12 cellular contexts compared by ENCODE assay signal in genomic region chr3:4972652-4973643, GRCh38. TPM values are rescaled to one million over a fixed set of nuclear protein-coding genes. Genes with fewer than 3 reads are reported as not detected.
A peak's percentile ranks its signal among the peaks of the same experiment; 100 is the strongest.
DNase-seq lines count a peak whose midpoint lies in the region; ATAC-seq and TF ChIP-seq lines count a peak whose summit lies in the region.
"Had no signal": no experiment of that assay in that cellular context is flagged by ENCODE, and none has a peak within 500 bp of the region (broad histone marks: within the 10 kb centered on the region; RNA-seq: fewer than 3 reads in every experiment).

No MANE protein-coding gene starts in this region.

- H3K4me2 ChIP-seq in mammary epithelial cell (ENCODE audit: insufficient read depth, low read depth, low read length): no peak overlapping the region

- peak; percentile 33 for ATAC-seq in GM18498 (IDR thresholded peaks at IDR 0.05; ENCODE audit: unreplicated experiment)
- ATAC-seq in GM21381 (IDR thresholded peaks at IDR 0.05; ENCODE audit: unreplicated experiment): peak; percentile 25
- peak; percentile 41 for ATAC-seq in HG03354 (IDR thresholded peaks at IDR 0.05; ENCODE audit: poor library complexity, severe bottlenecking, unreplicated experiment)

- TF ChIP-seq CTCF in mammary epithelial cell (conservative IDR thresholded peaks at IDR 0.05 in 1 of 2, IDR thresholded peaks at IDR 0.05 in 1 of 2; ENCODE audit: extremely low read depth in 1 of 2, insufficient read depth in 1 of 2, low read depth in 1 of 2, low read length in 2 of 2): no peak
- TF ChIP-seq CTCF in right atrium auricular region (IDR thresholded peaks at IDR 0.05): no peak

- H3K36me3 ChIP-seq in mammary epithelial cell (ENCODE audit: insufficient read depth, low read length) (no peaks in the 10 kb centered on the region), right atrium auricular region (no peaks in the 10 kb centered on the region)

- no peaks in the 10 kb centered on the region for H3K9me3 ChIP-seq in mammary epithelial cell (replicated peaks; ENCODE audit: insufficient read depth, low read length)
- no peaks in the 10 kb centered on the region for H3K9me3 ChIP-seq in right atrium auricular region

- H2AFZ ChIP-seq in mammary epithelial cell (ENCODE audit: low read depth, low read length): no peak overlapping the region

- H3K4me1 ChIP-seq in mammary epithelial cell (ENCODE audit: insufficient read depth, low read length): peaks cover 14% of the 10 kb centered on the region
- peaks cover 0 to 21% of the 10 kb centered on the region in 2 donors for H3K4me1 ChIP-seq in right atrium auricular region

- DNase-seq in kidney glomerular epithelial cell (lab: John Stamatoyannopoulos, UW) (peak; percentile 35), NCI-H128 (lab: John Stamatoyannopoulos, UW; ENCODE audit: unreplicated experiment) (no peak), mammary epithelial cell (no peak), DMS153 treated with DMSO at 0.1 percent for 48 hours (lab: John Stamatoyannopoulos, UW; ENCODE audit: unreplicated experiment) (no peak), right atrium auricular region (ENCODE audit: low spot score) (no peak)
- DNase-seq: CD4-positive, CD25-positive, alpha-beta regulatory T cell; glutamatergic neuron; stimulated activated CD4-positive, alpha-beta T cell treated with anti-CD3 and anti-CD28 coated beads, Interleukin-15, amount 100 ng/mL, for 24 hours; T1000 had no signal

- intact Hi-C loops in mammary epithelial cell (cut with micrococcal nuclease): no loop called here

- H4K20me1 ChIP-seq in mammary epithelial cell (ENCODE audit: insufficient read depth, low read length): no peaks in the 10 kb centered on the region

- dilution Hi-C loops in mammary epithelial cell (cut with HindIII; ENCODE audit: low sequenced_read_pairs): no loop called here

- 96% methylated on average over 9 of the region's 9 CpGs for WGBS in mammary epithelial cell (ENCODE audit: low coverage, missing lambda C conversion rate)

- no peaks in the 10 kb centered on the region for H3K27me3 ChIP-seq in mammary epithelial cell (ENCODE audit: insufficient read depth, low read length)
- no peaks in the 10 kb centered on the region for H3K27me3 ChIP-seq in right atrium auricular region

- no peaks in the 10 kb centered on the region for H3K79me2 ChIP-seq in mammary epithelial cell (ENCODE audit: insufficient read depth, low read length)

- BruUV-seq in mammary epithelial cell (replicated peaks; lab: Mats Ljungman, UMichigan): no TSS peak

- H3K27ac ChIP-seq in mammary epithelial cell (ENCODE audit: insufficient read depth, low read depth, low read length): no peak overlapping the region
- H3K27ac ChIP-seq in right atrium auricular region: no peak overlapping the region

- CTCF ChIA-PET in mammary epithelial cell (lab: Charles Lee; ENCODE audit: low non-redundant PET): no interaction called here

- H3K9ac ChIP-seq in mammary epithelial cell (ENCODE audit: insufficient read depth, low read length): no peak overlapping the region

- in situ Hi-C loops in mammary epithelial cell (cut with MboI; ENCODE audit: low sequenced_read_pairs in 2 of 2): no loop called here

- H3K4me3 ChIP-seq in mammary epithelial cell (replicated peaks in 1 of 3; ENCODE audit: insufficient read depth in 1 of 3, low read depth in 2 of 3, low read length in 3 of 3) (no peak overlapping the region), right atrium auricular region (no peak overlapping the region)

RNA-seq across cellular contexts. Expression of gene BHLHE40, which starts 6.3 kb away (rescaled TPM):
- total RNA-seq in mammary epithelial cell: 10 to 100 TPM; 61.7 to 78.7 TPM
- polyA plus RNA-seq in mammary epithelial cell: 40.8 TPM
- polyA minus RNA-seq in mammary epithelial cell: 105 TPM
- total RNA-seq in right atrium auricular region: 10 to 100 TPM; 32.3 to 49.5 TPM
